Comparison of ENCODE assay signal across 8 cellular contexts in genomic region chr10:119597405-119598186, GRCh38. TPM values are rescaled to one million over a fixed set of nuclear protein-coding genes. Genes with fewer than 3 reads are reported as not detected.
A peak's percentile ranks its signal among the peaks of the same experiment; 100 is the strongest.
DNase-seq lines count a peak whose midpoint lies in the region; ATAC-seq and TF ChIP-seq lines count a peak whose summit lies in the region.

No MANE protein-coding gene starts in this region.

- H3K36me3 Mint-ChIP-seq in activated CD4-positive, alpha-beta T cell treated with anti-CD3 and anti-CD28 coated beads for 36 hours (ENCODE audit: low read depth) = peaks cover 52% of the 10 kb centered on the region
- peaks cover 8% of the 10 kb centered on the region for H3K36me3 Mint-ChIP-seq in endothelial cell (ENCODE audit: low read depth, unreplicated experiment)

- H3K27me3 Mint-ChIP-seq in activated CD4-positive, alpha-beta T cell treated with anti-CD3 and anti-CD28 coated beads for 36 hours = no peaks in the 10 kb centered on the region
- H3K27me3 Mint-ChIP-seq in endothelial cell (ENCODE audit: unreplicated experiment) = peaks cover 17% of the 10 kb centered on the region

- intact Hi-C loops in activated CD4-positive, alpha-beta T cell treated with anti-CD3 and anti-CD28 coated beads for 36 hours (cut with DNase I, micrococcal nuclease) = loop anchor here (1.0 to 10.0 kb wide), 15 partner anchors 54 to 842 kb away; partner anchors contain the start of genes BAG3 (in 2 of the 2), GRK5 (in 2 of the 2), MCMBP (in 2 of the 2) and PRDX3 (in 2 of the 2)
- intact Hi-C loops in prostate gland (cut with DNase I) (loop anchor here (5.0 kb wide), 2 partner anchors 55 to 275 kb away; partner anchors contain the start of genes BAG3 and MCMBP), sciatic nerve (cut with DNase I) (no loop called here)

- H3K4me1 ChIP-seq in prostate gland (replicated peaks) = peaks cover 7% of the 10 kb centered on the region

- WGBS in prostate gland = 39% methylated on average over 21 of the region's 21 CpGs

- H3K27ac ChIP-seq in prostate gland = peak overlapping the region; percentile 99

- no peaks in the 10 kb centered on the region for H3K9me3 ChIP-seq in prostate gland

- no peaks in the 10 kb centered on the region for H3K27me3 ChIP-seq in prostate gland (replicated peaks; ENCODE audit: insufficient read depth)

- TF ChIP-seq CTCF in NB4 (IDR thresholded peaks at IDR 0.05; ENCODE audit: low read depth, low read length) (no peak), endothelial cell (IDR thresholded peaks at IDR 0.05; ENCODE audit: unreplicated experiment) (no peak), prostate gland (IDR thresholded peaks at IDR 0.05) (no peak)

- H3K4me3 ChIP-seq in NB4 (ENCODE audit: low read depth, low read length) (peak overlapping the region; percentile 80), prostate gland (peak overlapping the region; percentile 77 to 93)

- no peaks in the 10 kb centered on the region for H3K36me3 ChIP-seq in prostate gland

- POLR2A ChIA-PET in activated CD4-positive, alpha-beta T cell treated with anti-CD3 and anti-CD28 coated beads for 36 hours (lab: Charles Lee) = interaction anchor here (0.6 to 1.1 kb wide), 3 partner anchors 92 to 275 kb away, joined by 3 to 5 read pairs (median 4); partner anchors contain the start of gene MCMBP

- TF ChIP-seq POLR2A in NB4 (IDR thresholded peaks at IDR 0.05; ENCODE audit: extremely low read depth, insufficient read length) (no peak), prostate gland (IDR thresholded peaks at IDR 0.05) (no peak)

- H3K4me3 Mint-ChIP-seq in activated CD4-positive, alpha-beta T cell treated with anti-CD3 and anti-CD28 coated beads for 36 hours = peak overlapping the region; percentile 92
- H3K4me3 Mint-ChIP-seq in endothelial cell (ENCODE audit: unreplicated experiment) = peak overlapping the region; percentile 94

- DNase-seq in activated CD4-positive, alpha-beta T cell treated with anti-CD3 and anti-CD28 coated beads for 36 hours = no peak
- no peak for DNase-seq in activated CD4-positive, alpha-beta T cell treated with anti-CD3 and anti-CD28 coated beads for 48 hours
- DNase-seq in NB4 (ENCODE audit: low read depth) (peak; percentile 57), endothelial cell (ENCODE audit: low spot score) (no peak), prostate gland (ENCODE audit: low spot score) (no peak), sciatic nerve (ENCODE audit: low spot score) (no peak), NCI-H2227 treated with DMSO at 0.1 percent for 48 hours (lab: John Stamatoyannopoulos, UW) (no peak), activated gamma-delta T cell treated with Interleukin-2 at 50 U/mL for 16 hours (no peak)

- CTCF ChIA-PET in activated CD4-positive, alpha-beta T cell treated with anti-CD3 and anti-CD28 coated beads for 36 hours (lab: Charles Lee) = interaction anchor here (0.6 to 1.6 kb wide), 5 partner anchors 11 to 295 kb away, joined by 3 to 5 read pairs (median 3); partner anchors contain the start of gene SEC23IP

- ATAC-seq in activated CD4-positive, alpha-beta T cell treated with anti-CD3 and anti-CD28 coated beads for 36 hours = no peak
- ATAC-seq in sciatic nerve = no peak

- peak overlapping the region; percentile 93 for H3K27ac Mint-ChIP-seq in activated CD4-positive, alpha-beta T cell treated with anti-CD3 and anti-CD28 coated beads for 36 hours
- no peak overlapping the region for H3K27ac Mint-ChIP-seq in endothelial cell (ENCODE audit: unreplicated experiment)

- no peaks in the 10 kb centered on the region for H3K9me3 Mint-ChIP-seq in activated CD4-positive, alpha-beta T cell treated with anti-CD3 and anti-CD28 coated beads for 36 hours (ENCODE audit: low read depth)
- no peaks in the 10 kb centered on the region for H3K9me3 Mint-ChIP-seq in endothelial cell (ENCODE audit: unreplicated experiment)

- peaks cover 43% of the 10 kb centered on the region for H3K4me1 Mint-ChIP-seq in activated CD4-positive, alpha-beta T cell treated with anti-CD3 and anti-CD28 coated beads for 36 hours
- peaks cover 31% of the 10 kb centered on the region for H3K4me1 Mint-ChIP-seq in endothelial cell (ENCODE audit: unreplicated experiment)

RNA-seq across cellular contexts. Expression of gene TIAL1, which starts 0.8 kb away (rescaled TPM):
- 100 to 1,000 TPM; 187 to 197 TPM for total RNA-seq in activated CD4-positive, alpha-beta T cell treated with anti-CD3 and anti-CD28 coated beads for 36 hours
- total RNA-seq in endothelial cell (ENCODE audit: unreplicated experiment) (184 TPM), prostate gland (10 to 100 TPM; 68.7 to 74.3 TPM), sciatic nerve (121 TPM)

RNA-seq across cellular contexts. Expression of gene BAG3, which starts 53.6 kb away (rescaled TPM):
- total RNA-seq in activated CD4-positive, alpha-beta T cell treated with anti-CD3 and anti-CD28 coated beads for 36 hours = 10 to 100 TPM; 23.8 to 30.7 TPM
- 24.6 TPM for total RNA-seq in endothelial cell (ENCODE audit: unreplicated experiment)
- 10 to 100 TPM; 45.4 to 56.4 TPM for total RNA-seq in prostate gland
- total RNA-seq in sciatic nerve = 50.1 TPM

RNA-seq across cellular contexts. Expression of gene RGS10, which starts 55.1 kb away (rescaled TPM):
- 100 to 1,000 TPM; 186 to 191 TPM for total RNA-seq in activated CD4-positive, alpha-beta T cell treated with anti-CD3 and anti-CD28 coated beads for 36 hours
- total RNA-seq in endothelial cell (ENCODE audit: unreplicated experiment) (20.0 TPM), prostate gland (10 to 100 TPM; 12.4 to 67.7 TPM), sciatic nerve (30.0 TPM)
